ENCODE assay signal across 30 cellular contexts in genomic region chr1:27016376-27016775, GRCh38. TPM values are rescaled to one million over a fixed set of nuclear protein-coding genes. Genes with fewer than 3 reads are reported as not detected.
A peak's percentile ranks its signal among the peaks of the same experiment; 100 is the strongest.
DNase-seq lines count a peak whose midpoint lies in the region; ATAC-seq, FAIRE-seq and TF ChIP-seq lines count a peak whose summit lies in the region.
"Had no signal": no experiment of that assay in that cellular context is flagged by ENCODE, and none has a peak within 500 bp of the region (broad histone marks: within the 10 kb centered on the region; RNA-seq: fewer than 3 reads in every experiment).

No MANE protein-coding gene starts in this region.

- ATAC-seq in K562 (no peak), body of pancreas (no peak)
- ATAC-seq: GM12878 had no signal

- 94% methylated on average over 1 of the region's 1 CpG for WGBS in K562 (ENCODE audit: insufficient coverage, low coverage, missing lambda C conversion rate)
- WGBS in mesenchymal stem cell: no CpG with 5 or more reads among the region's 1 CpG
- WGBS in GM23248 (ENCODE audit: low coverage in 1 of 2, low lambda C conversion rate in 2 of 2, missing lambda C conversion rate in 2 of 2), 2 experiments: 97 to 100% methylated on average over 1 of the region's 1 CpG
- WGBS in body of pancreas, 2 donors: 92 to 100% methylated on average over 1 of the region's 1 CpG

- CTCF ChIA-PET in K562 (lab: Yijun Ruan, JAX; ENCODE audit: low intra/inter-chr PET ratio): no interaction called here

- H3K14ac ChIP-seq in mesenchymal stem cell (ENCODE audit: low read length in 2 of 2): no peak overlapping the region

- in situ Hi-C loops in K562 (cut with MboI): no loop called here
- in situ Hi-C loops in GM23248 (cut with MboI): no loop called here

- TF ChIP-seq POLR2A in K562 (conservative IDR thresholded peaks at IDR 0.05): no peak
- no peak for TF ChIP-seq POLR2A in body of pancreas (IDR thresholded peaks at IDR 0.05)

- H3K4me2 ChIP-seq in Loucy (ENCODE audit: low read depth, low read length, poor library complexity, severe bottlenecking): no peak overlapping the region
- no peak overlapping the region for H3K4me2 ChIP-seq in K562 (ENCODE audit: insufficient read depth, low read length)
- H3K4me2 ChIP-seq in mesenchymal stem cell (ENCODE audit: low read length, poor library complexity, severe bottlenecking): no peak overlapping the region
- H3K4me2 ChIP-seq in GM23248 (ENCODE audit: unreplicated experiment): no peak overlapping the region
- H3K4me2 ChIP-seq: BLaER1 had no signal

- H3K4me3 ChIP-seq in Loucy (ENCODE audit: low read length, poor library complexity, severe bottlenecking): no peak overlapping the region
- no peak overlapping the region for H3K4me3 ChIP-seq in K562
- H3K4me3 ChIP-seq in mesenchymal stem cell (ENCODE audit: insufficient read depth in 1 of 2, low read depth in 1 of 2, low read length in 2 of 2): no peak overlapping the region
- H3K4me3 ChIP-seq in GM23248: no peak overlapping the region
- H3K4me3 ChIP-seq in body of pancreas: no peak overlapping the region
- H3K4me3 ChIP-seq: BLaER1, GM12878 had no signal

- H3K23ac ChIP-seq in mesenchymal stem cell (ENCODE audit: low read length in 2 of 2): no peak overlapping the region

- H3K9me1 ChIP-seq in K562 (ENCODE audit: control insufficient read depth, insufficient read depth, low read length): no peaks in the 10 kb centered on the region

- H3K4me1 ChIP-seq in Loucy (ENCODE audit: insufficient read depth, low read length, poor library complexity, severe bottlenecking) (no peaks in the 10 kb centered on the region), K562 (replicated peaks in 1 of 2; ENCODE audit: control insufficient read depth in 2 of 2, insufficient read depth in 2 of 2, low read length in 2 of 2) (peaks cover 31 to 41% of the 10 kb centered on the region in 2 experiments; a peak in 4 of 5 replicates), mesenchymal stem cell (ENCODE audit: control insufficient read depth, insufficient read depth, low read depth, low read length) (peaks cover 13% of the 10 kb centered on the region), GM23248 (ENCODE audit: insufficient read depth) (peaks cover 3% of the 10 kb centered on the region), body of pancreas (peaks cover 12% of the 10 kb centered on the region)
- H3K4me1 ChIP-seq: BE2C had no signal

- no peaks in the 10 kb centered on the region for H3K9me2 ChIP-seq in Loucy (replicated peaks; ENCODE audit: low read depth, low read length)
- no peaks in the 10 kb centered on the region for H3K9me2 ChIP-seq in GM23248 (ENCODE audit: insufficient read depth)

- H3K79me2 ChIP-seq in Loucy (ENCODE audit: insufficient read depth, low read length) (no peaks in the 10 kb centered on the region), K562 (ENCODE audit: control insufficient read depth, insufficient read depth, low read length) (no peaks in the 10 kb centered on the region), GM23248 (ENCODE audit: insufficient read depth) (no peaks in the 10 kb centered on the region)

- H2BK15ac ChIP-seq in mesenchymal stem cell (ENCODE audit: low read depth, poor library complexity, severe bottlenecking): no peak overlapping the region

- TF ChIP-seq CTCF in Loucy (conservative IDR thresholded peaks at IDR 0.05; ENCODE audit: low read length): no peak
- TF ChIP-seq CTCF in K562 (IDR thresholded peaks at IDR 0.05 in 2 of 3, conservative IDR thresholded peaks at IDR 0.05 in 1 of 3; ENCODE audit: insufficient read depth in 2 of 3, low read depth in 1 of 3, low read length in 3 of 3): no peak
- no peak for TF ChIP-seq CTCF in body of pancreas (IDR thresholded peaks at IDR 0.05)

- H3K9me3 ChIP-seq in Loucy (ENCODE audit: insufficient read depth, low read depth, low read length) (no peaks in the 10 kb centered on the region), K562 (replicated peaks; ENCODE audit: control insufficient read depth, insufficient read depth, low read depth, low read length) (no peaks in the 10 kb centered on the region), mesenchymal stem cell (ENCODE audit: control insufficient read depth, low read length) (no peaks in the 10 kb centered on the region), GM23248 (ENCODE audit: low read depth) (no peaks in the 10 kb centered on the region), body of pancreas (no peaks in the 10 kb centered on the region)
- H3K9me3 ChIP-seq: BE2C, BLaER1 had no signal

- H3K79me1 ChIP-seq in mesenchymal stem cell (replicated peaks; ENCODE audit: low read length, poor library complexity, severe bottlenecking): no peaks in the 10 kb centered on the region

- TF ChIP-seq RAD21 in K562 (CRISPR knock-in tag; conservative IDR thresholded peaks at IDR 0.05 in 1 of 2, IDR thresholded peaks at IDR 0.05 in 1 of 2): no peak

- no peaks in the 10 kb centered on the region for H3K36me3 ChIP-seq in Loucy (ENCODE audit: insufficient read depth, low read length)
- H3K36me3 ChIP-seq in K562 (ENCODE audit: control insufficient read depth, insufficient read depth, low read length): no peaks in the 10 kb centered on the region
- no peaks in the 10 kb centered on the region for H3K36me3 ChIP-seq in mesenchymal stem cell (ENCODE audit: control insufficient read depth in 1 of 2, insufficient read depth in 2 of 2, low read depth in 1 of 2, low read length in 2 of 2)
- no peaks in the 10 kb centered on the region for H3K36me3 ChIP-seq in GM23248 (ENCODE audit: low read depth)
- H3K36me3 ChIP-seq in body of pancreas (replicated peaks in 1 of 2; ENCODE audit: insufficient read depth in 1 of 2, low read depth in 2 of 2): no peaks in the 10 kb centered on the region
- H3K36me3 ChIP-seq: BE2C, BLaER1 had no signal

- H3K4ac ChIP-seq in mesenchymal stem cell (ENCODE audit: low read depth in 1 of 2, low read length in 2 of 2): no peak overlapping the region

- no peak overlapping the region for H3K18ac ChIP-seq in mesenchymal stem cell (ENCODE audit: low read depth in 1 of 2, low read length in 2 of 2)

- no peak for FAIRE-seq in K562 (lab: Jason Lieb, UNC)
- FAIRE-seq: A204.1, GM12878, GM12892, GM18507 had no signal

- no peak overlapping the region for H3K27ac ChIP-seq in K562 (ENCODE audit: extremely low read depth, low read depth, low read length)
- no peak overlapping the region for H3K27ac ChIP-seq in mesenchymal stem cell (ENCODE audit: low read length, poor library complexity, severe bottlenecking)
- no peak overlapping the region for H3K27ac ChIP-seq in GM23248
- H3K27ac ChIP-seq in body of pancreas: no peak overlapping the region
- H3K27ac ChIP-seq: BLaER1 had no signal

- intact Hi-C loops in K562 (cut with micrococcal nuclease): no loop called here
- intact Hi-C loops in body of pancreas (cut with DNase I): no loop called here

- H2BK5ac ChIP-seq in mesenchymal stem cell (ENCODE audit: low read depth, low read length, poor library complexity, severe bottlenecking): no peak overlapping the region

- POLR2A ChIA-PET in K562 (lab: Yijun Ruan, JAX): interaction anchor here (1.7 kb wide), 1 partner anchor 10 kb away, joined by 5 read pairs; no protein-coding TSS in a partner anchor

- TF ChIP-seq EP300 in K562 (IDR thresholded peaks at IDR 0.05; ENCODE audit: low read length): no peak

- H2AK5ac ChIP-seq in mesenchymal stem cell (ENCODE audit: low read length, severe bottlenecking): peak overlapping the region; percentile 21

- H4K8ac ChIP-seq in mesenchymal stem cell (ENCODE audit: low read length): no peak overlapping the region

- H2BK12ac ChIP-seq in mesenchymal stem cell (ENCODE audit: low read length in 2 of 2): no peak overlapping the region

- DNase-seq in K562 (ENCODE audit: extremely low read depth in 1 of 4, low spot score in 3 of 4): no peak
- no peak for DNase-seq in mesenchymal stem cell
- DNase-seq in GM23248: no peak
- DNase-seq in central memory CD4-positive, alpha-beta T cell: no peak
- no peak for DNase-seq in body of pancreas
- DNase-seq: 8988T; ACHN; BE2C; C1 segment of cervical spinal cord; CD4-positive, alpha-beta memory T cell; CD4-positive, CD25-positive, alpha-beta regulatory T cell; CD8-positive, alpha-beta memory T cell; COR-L47; DMS 273 treated with DMSO at 0.1 percent for 48 hours; DMS153; DMS53; DMS79; DND-41; EL; GDM1 had no signal

- no peak overlapping the region for H4K91ac ChIP-seq in mesenchymal stem cell (ENCODE audit: low read length)

- BruUV-seq in K562 (replicated peaks; lab: Mats Ljungman, UMichigan): no TSS peak

- H3F3A ChIP-seq in Loucy (ENCODE audit: low read depth): no peaks in the 10 kb centered on the region
- peaks cover 7% of the 10 kb centered on the region for H3F3A ChIP-seq in GM23248 (ENCODE audit: insufficient read depth)

- H3K9ac ChIP-seq in Loucy (ENCODE audit: low read depth, low read length, poor library complexity, severe bottlenecking) (no peak overlapping the region), K562 (ENCODE audit: insufficient read depth in 1 of 2, low read depth in 2 of 2, low read length in 2 of 2) (no peak overlapping the region; a peak in 1 of 4 replicates), mesenchymal stem cell (ENCODE audit: low read length) (no peak overlapping the region), GM23248 (no peak overlapping the region)
- H3K9ac ChIP-seq: BLaER1 had no signal

- H4K20me1 ChIP-seq in Loucy (ENCODE audit: insufficient read depth, low read length, poor library complexity, severe bottlenecking) (no peaks in the 10 kb centered on the region), K562 (replicated peaks; ENCODE audit: control insufficient read depth, insufficient read depth, low read length) (peaks cover 7% of the 10 kb centered on the region; the same call in 1 of the 2 replicates), GM23248 (ENCODE audit: insufficient read depth) (no peaks in the 10 kb centered on the region)
- H4K20me1 ChIP-seq: BLaER1 had no signal

- H2BK120ac ChIP-seq in mesenchymal stem cell (ENCODE audit: low read depth, low read length): no peak overlapping the region

- peak overlapping the region; percentile 52; the same call in 1 of the 2 replicates for H2AFZ ChIP-seq in Loucy (ENCODE audit: low read length)
- no peak overlapping the region for H2AFZ ChIP-seq in K562 (ENCODE audit: low read depth, low read length)
- no peak overlapping the region for H2AFZ ChIP-seq in mesenchymal stem cell (ENCODE audit: low read depth, low read length)
- no peak overlapping the region for H2AFZ ChIP-seq in GM23248

- no peaks in the 10 kb centered on the region for H3K27me3 ChIP-seq in Loucy (ENCODE audit: insufficient read depth, low read length, poor library complexity, severe bottlenecking)
- H3K27me3 ChIP-seq in K562 (ENCODE audit: control insufficient read depth in 2 of 2, insufficient read depth in 2 of 2, low read length in 2 of 2): no peaks in the 10 kb centered on the region
- H3K27me3 ChIP-seq in mesenchymal stem cell (ENCODE audit: control insufficient read depth in 1 of 2, insufficient read depth in 1 of 2, low read length in 2 of 2): no peaks in the 10 kb centered on the region
- H3K27me3 ChIP-seq in GM23248 (replicated peaks; ENCODE audit: insufficient read depth): no peaks in the 10 kb centered on the region
- no peaks in the 10 kb centered on the region for H3K27me3 ChIP-seq in body of pancreas
- H3K27me3 ChIP-seq: BE2C had no signal

RNA-seq across cellular contexts. Expression of gene TENT5B, which starts 3.7 kb away (rescaled TPM):
- total RNA-seq in K562 (2011; cell fraction: chromatin; rRNA removed; ENCODE audit: low replicate concordance): 0.62 and 1.6 TPM in 2 replicates
- 1.7 and 2.0 TPM in 2 replicates for total RNA-seq in K562 (2011; cell fraction: nucleolus; rRNA removed)
- total RNA-seq in K562 (2011; cell fraction: nucleoplasm; rRNA removed): 1.1 and 1.4 TPM in 2 replicates
- total RNA-seq in K562 (2014; rRNA removed) (1.3 and 2.9 TPM in 2 replicates), K562 (2014; rRNA removed; fragmentation: Illumina TruSeq; extraction: Trizol) (0.25 and 0.29 TPM in 2 replicates), K562 (2015; rRNA removed; fragmentation: Illumina TruSeq; extraction: Trizol) (0.60 and 0.83 TPM in 2 replicates), K562 (2021) (1.6 and 1.7 TPM in 2 replicates), body of pancreas (1 to 10 TPM; 2.6 to 3.9 TPM)
- polyA plus RNA-seq in K562 (2011; rRNA removed) (0.39 and 0.61 TPM in 2 replicates), K562 (2014; fragmentation: Illumina TruSeq; extraction: Trizol) (0.48 and 0.54 TPM in 2 replicates), K562 (2014; fragmentation: Nextera tagmentation; extraction: Ambion mirVana) (under 1 TPM in 1 of 2 experiments, not detected in 1; 0.07 TPM), K562 (2014; rRNA removed) (0.93 TPM in 2 replicates), GM23248 (2016; fragmentation: Nextera tagmentation; extraction: Ambion mirVana) (1.2 TPM in 2 replicates)
- polyA plus RNA-seq in K562 (2011; cell fraction: cytosol; rRNA removed): 0.77 and 0.98 TPM in 2 replicates
- polyA plus RNA-seq in K562 (2011; cell fraction: nucleus; rRNA removed): 0.44 and 0.67 TPM in 2 replicates
- polyA plus RNA-seq in K562 (2012): 0.77 and 0.80 TPM in 2 replicates
- polyA minus RNA-seq in K562 (2011; rRNA and poly(A)+ RNA removed): 0.42 and 0.84 TPM in 2 replicates
- 0.48 and 1.1 TPM in 2 replicates for polyA minus RNA-seq in K562 (2011; cell fraction: cytosol; rRNA and poly(A)+ RNA removed)
- polyA minus RNA-seq in K562 (2011; cell fraction: nucleus; rRNA and poly(A)+ RNA removed): 0.81 and 1.2 TPM in 2 replicates
- polyA plus RNA-seq in mesenchymal stem cell (2013, experiment 1 of 2): 3.1 TPM
- 2.7 TPM for polyA plus RNA-seq in mesenchymal stem cell (2013, experiment 2 of 2)
- 0.76 and 0.89 TPM in 2 replicates for total RNA-seq in GM23248 (2014; rRNA removed; shearing (Covaris generic))
- total RNA-seq: CD4-positive, alpha-beta memory T cell; CD4-positive, CD25-positive, alpha-beta regulatory T cell; CD8-positive, alpha-beta memory T cell had no signal
- polyA plus RNA-seq: CD4-positive, alpha-beta memory T cell; CD4-positive, CD25-positive, alpha-beta regulatory T cell; CD8-positive, alpha-beta memory T cell had no signal

RNA-seq across cellular contexts. Expression of gene TRNP1, which starts 22.9 kb away (rescaled TPM):
- 0.90 and 1.7 TPM in 2 replicates for total RNA-seq in K562 (2011; cell fraction: chromatin; rRNA removed; ENCODE audit: low replicate concordance)
- total RNA-seq in K562 (2011; cell fraction: nucleolus; rRNA removed): 1.3 and 1.8 TPM in 2 replicates
- total RNA-seq in K562 (2011; cell fraction: nucleoplasm; rRNA removed): 1.3 TPM in 2 replicates
- total RNA-seq in K562 (2014; rRNA removed) (1.1 and 1.2 TPM in 2 replicates), K562 (2014; rRNA removed; fragmentation: Illumina TruSeq; extraction: Trizol) (0.73 and 0.95 TPM in 2 replicates), K562 (2015; rRNA removed; fragmentation: Illumina TruSeq; extraction: Trizol) (0.26 and 0.47 TPM in 2 replicates), K562 (2021) (0.95 and 2.3 TPM in 2 replicates), body of pancreas (10 to 100 TPM; 17.1 to 32.6 TPM)
- polyA plus RNA-seq in K562 (2011; rRNA removed) (0.98 and 1.9 TPM in 2 replicates), K562 (2014; fragmentation: Illumina TruSeq; extraction: Trizol) (0.98 and 1.4 TPM in 2 replicates), K562 (2014; fragmentation: Nextera tagmentation; extraction: Ambion mirVana) (under 1 TPM; 0.03 to 0.14 TPM), K562 (2014; rRNA removed) (0.97 and 1.3 TPM in 2 replicates), GM23248 (2016; fragmentation: Nextera tagmentation; extraction: Ambion mirVana) (17.7 and 19.1 TPM in 2 replicates)
- 1.7 and 2.1 TPM in 2 replicates for polyA plus RNA-seq in K562 (2011; cell fraction: cytosol; rRNA removed)
- 1.1 and 1.7 TPM in 2 replicates for polyA plus RNA-seq in K562 (2011; cell fraction: nucleus; rRNA removed)
- polyA plus RNA-seq in K562 (2012): 0.29 and 0.94 TPM in 2 replicates
- polyA minus RNA-seq in K562 (2011; rRNA and poly(A)+ RNA removed): 0.32 and 0.90 TPM in 2 replicates
- 0.38 TPM in 1 of 2 replicates, not detected in the other for polyA minus RNA-seq in K562 (2011; cell fraction: cytosol; rRNA and poly(A)+ RNA removed)
- polyA minus RNA-seq in K562 (2011; cell fraction: nucleus; rRNA and poly(A)+ RNA removed): 0.81 and 1.1 TPM in 2 replicates
- polyA plus RNA-seq in mesenchymal stem cell (2013, experiment 1 of 2): 65.7 TPM
- polyA plus RNA-seq in mesenchymal stem cell (2013, experiment 2 of 2): 64.6 TPM
- total RNA-seq in GM23248 (2014; rRNA removed; shearing (Covaris generic)): 311 and 327 TPM in 2 replicates
- total RNA-seq: CD4-positive, alpha-beta memory T cell; CD4-positive, CD25-positive, alpha-beta regulatory T cell had no signal
- polyA plus RNA-seq: CD4-positive, alpha-beta memory T cell; CD4-positive, CD25-positive, alpha-beta regulatory T cell; CD8-positive, alpha-beta memory T cell; GM12878 had no signal

RNA-seq across cellular contexts. Expression of gene KDF1, which starts 56.1 kb away (rescaled TPM):
- total RNA-seq in K562 (2011; cell fraction: chromatin; rRNA removed; ENCODE audit: low replicate concordance): 1.2 and 3.2 TPM in 2 replicates
- total RNA-seq in K562 (2011; cell fraction: nucleolus; rRNA removed): 2.0 and 2.1 TPM in 2 replicates
- total RNA-seq in K562 (2011; cell fraction: nucleoplasm; rRNA removed): 1.5 and 1.8 TPM in 2 replicates
- total RNA-seq in K562 (2014; rRNA removed): 0.73 and 2.6 TPM in 2 replicates
- 0.62 and 0.73 TPM in 2 replicates for total RNA-seq in K562 (2014; rRNA removed; fragmentation: Illumina TruSeq; extraction: Trizol)
- total RNA-seq in K562 (2015; rRNA removed; fragmentation: Illumina TruSeq; extraction: Trizol): 0.53 and 0.83 TPM in 2 replicates
- total RNA-seq in K562 (2021): 1.9 and 2.4 TPM in 2 replicates
- polyA plus RNA-seq in K562 (2011; rRNA removed): 1.4 and 4.8 TPM in 2 replicates
- 4.7 and 4.9 TPM in 2 replicates for polyA plus RNA-seq in K562 (2011; cell fraction: cytosol; rRNA removed)
- polyA plus RNA-seq in K562 (2011; cell fraction: nucleus; rRNA removed): 3.2 and 3.7 TPM in 2 replicates
- polyA plus RNA-seq in K562 (2012): 1.2 and 3.1 TPM in 2 replicates
- 1.3 and 1.9 TPM in 2 replicates for polyA plus RNA-seq in K562 (2014; fragmentation: Illumina TruSeq; extraction: Trizol)
- under 1 TPM; 0.38 to 0.48 TPM for polyA plus RNA-seq in K562 (2014; fragmentation: Nextera tagmentation; extraction: Ambion mirVana)
- polyA plus RNA-seq in K562 (2014; rRNA removed): 1.0 and 1.3 TPM in 2 replicates
- 2.2 and 4.5 TPM in 2 replicates for polyA minus RNA-seq in K562 (2011; rRNA and poly(A)+ RNA removed)
- polyA minus RNA-seq in K562 (2011; cell fraction: cytosol; rRNA and poly(A)+ RNA removed): 2.3 and 3.9 TPM in 2 replicates
- polyA minus RNA-seq in K562 (2011; cell fraction: nucleus; rRNA and poly(A)+ RNA removed): 0.81 and 1.4 TPM in 2 replicates
- polyA plus RNA-seq in mesenchymal stem cell (2013, experiment 1 of 2): 0.35 TPM
- polyA plus RNA-seq in mesenchymal stem cell (2013, experiment 2 of 2): 0.38 TPM
- total RNA-seq in GM23248 (2014; rRNA removed; shearing (Covaris generic)): not detected in 2 replicates
- polyA plus RNA-seq in GM23248 (2016; fragmentation: Nextera tagmentation; extraction: Ambion mirVana): not detected in 2 replicates
- total RNA-seq in body of pancreas: 10 to 100 TPM; 13.8 to 18.7 TPM
- total RNA-seq: A673, G401, GM12878 had no signal
- polyA plus RNA-seq: AG04450, CD14-positive monocyte had no signal
